In the genomic region with DNA sequence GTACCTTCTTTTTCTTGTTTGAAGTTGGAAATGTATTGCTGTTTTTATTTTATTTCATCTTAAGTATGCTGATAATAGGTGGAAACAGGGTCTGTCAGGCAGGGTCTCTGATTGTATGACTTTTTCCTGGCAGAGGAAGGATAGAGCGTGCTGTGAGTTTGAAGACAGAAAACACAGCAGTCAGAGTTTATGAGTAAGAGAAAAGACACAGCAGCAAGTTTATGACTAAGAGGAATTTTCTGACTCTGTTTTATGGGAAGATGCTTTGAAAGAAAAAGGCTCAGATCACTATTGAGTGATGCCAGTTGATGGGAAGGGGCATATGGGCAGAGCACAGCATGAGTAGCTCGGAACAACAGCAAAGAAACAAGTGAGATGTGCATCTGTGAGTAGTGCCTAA, we compare ENCODE assay signal across 18 cellular contexts.
A peak's percentile ranks its signal among the peaks of the same experiment; 100 is the strongest.
DNase-seq lines count a peak whose midpoint lies in the region; ATAC-seq and TF ChIP-seq lines count a peak whose summit lies in the region.
"Had no signal": no experiment of that assay in that cellular context is flagged by ENCODE, and none has a peak within 500 bp of the region (broad histone marks: within the 10 kb centered on the region; RNA-seq: fewer than 3 reads in every experiment).

No MANE protein-coding gene starts in this region.

- TF ChIP-seq CTCF in AG04450 (IDR thresholded peaks at IDR 0.05; ENCODE audit: low read depth, low read length) = no peak
- TF ChIP-seq CTCF in gastroesophageal sphincter (IDR thresholded peaks at IDR 0.05) = no peak
- TF ChIP-seq CTCF in nephron progenitor cell (IDR thresholded peaks at IDR 0.05) = no peak
- TF ChIP-seq CTCF in MM.1S (IDR thresholded peaks at IDR 0.05; ENCODE audit: low read length) = no peak

- ATAC-seq in gastroesophageal sphincter = no peak
- ATAC-seq in HG03442 (IDR thresholded peaks at IDR 0.05; ENCODE audit: unreplicated experiment) = no peak

- POLR2A ChIA-PET in AG04450 (lab: Yijun Ruan, JAX) = no interaction called here

- no peaks in the 10 kb centered on the region for H3F3A ChIP-seq in MM.1S (ENCODE audit: insufficient read depth, low read length)

- H3K27me3 Mint-ChIP-seq in nephron progenitor cell (ENCODE audit: low read depth, poor library complexity) = peaks cover 3% of the 10 kb centered on the region
- H3K27me3 Mint-ChIP-seq: IgD-negative memory B cell had no signal

- 54 to 67% methylated on average over 1 of the region's 2 CpGs for WGBS in gastroesophageal sphincter (ENCODE audit: low coverage in 1 of 2), 2 donors

- H3K4me1 ChIP-seq in gastroesophageal sphincter (peaks cover 0 to 14% (median 0%) of the 10 kb centered on the region in 3 donors), rectal smooth muscle tissue (ENCODE audit: control insufficient read depth, insufficient read depth, low read length) (peaks cover 14% of the 10 kb centered on the region), MM.1S (ENCODE audit: low read length) (no peaks in the 10 kb centered on the region)
- H3K4me1 ChIP-seq: HAP-1 had no signal

- no peak for TF ChIP-seq EP300 in gastroesophageal sphincter (IDR thresholded peaks at IDR 0.05)

- H3K4me3 Mint-ChIP-seq in nephron progenitor cell = no peak overlapping the region
- H3K4me3 Mint-ChIP-seq: IgD-negative memory B cell had no signal

- no peak overlapping the region for H3K27ac Mint-ChIP-seq in nephron progenitor cell
- H3K27ac Mint-ChIP-seq: IgD-negative memory B cell had no signal

- H3K9me3 ChIP-seq in AG04450 (ENCODE audit: control insufficient read depth, insufficient read depth, low read length) (no peaks in the 10 kb centered on the region), gastroesophageal sphincter (peaks cover 0 to 8% (median 0%) of the 10 kb centered on the region in 3 donors), MM.1S (replicated peaks; ENCODE audit: insufficient read depth, low read length) (no peaks in the 10 kb centered on the region)

- H3K4me3 ChIP-seq in AG04450 (ENCODE audit: low read depth, low read length) = no peak overlapping the region
- no peak overlapping the region for H3K4me3 ChIP-seq in gastroesophageal sphincter
- H3K4me3 ChIP-seq in rectal smooth muscle tissue (ENCODE audit: low read length) = no peak overlapping the region
- no peak overlapping the region for H3K4me3 ChIP-seq in MM.1S (ENCODE audit: low read length)
- H3K4me3 ChIP-seq: BLaER1 treated with 17β-estradiol and CSF1 and Interleukin-3, amounts not matched to agents 10 nM and 100 nM; HAP-1 had no signal

- no peak overlapping the region for H2AFZ ChIP-seq in MM.1S (ENCODE audit: low read length)

- no peaks in the 10 kb centered on the region for H3K9me2 ChIP-seq in MM.1S (replicated peaks; ENCODE audit: insufficient read depth, low read length)

- no peaks in the 10 kb centered on the region for H3K79me2 ChIP-seq in MM.1S (ENCODE audit: low read length)

- H3K27me3 ChIP-seq in AG04450 (ENCODE audit: control insufficient read depth, insufficient read depth, low read length) = no peaks in the 10 kb centered on the region
- no peaks in the 10 kb centered on the region for H3K27me3 ChIP-seq in gastroesophageal sphincter
- no peaks in the 10 kb centered on the region for H3K27me3 ChIP-seq in rectal smooth muscle tissue (ENCODE audit: control insufficient read depth, insufficient read depth, low read length)
- H3K27me3 ChIP-seq in MM.1S (replicated peaks; ENCODE audit: insufficient read depth, low read length) = no peaks in the 10 kb centered on the region
- H3K27me3 ChIP-seq: BLaER1 treated with 17β-estradiol and CSF1 and Interleukin-3, amounts not matched to agents 10 nM and 100 nM had no signal

- H3K4me2 ChIP-seq in MM.1S (ENCODE audit: low read depth, low read length) = no peak overlapping the region
- H3K4me2 ChIP-seq: BLaER1 treated with 17β-estradiol and CSF1 and Interleukin-3, amounts not matched to agents 10 nM and 100 nM had no signal

- CTCF ChIA-PET in AG04450 (lab: Charles Lee) = interaction anchor here (0.5 kb wide), 1 partner anchor 14 kb away, joined by 3 read pairs; no protein-coding TSS in a partner anchor

- peaks cover 18% of the 10 kb centered on the region for H3K9me3 Mint-ChIP-seq in nephron progenitor cell

- no peak for TF ChIP-seq POLR2A in gastroesophageal sphincter (IDR thresholded peaks at IDR 0.05)

- peak overlapping the region; percentile 41 for H3K27ac ChIP-seq in AG04450 (ENCODE audit: low read depth, low read length)
- peak overlapping the region; percentile 1 to 50 (median 24) for H3K27ac ChIP-seq in gastroesophageal sphincter
- H3K27ac ChIP-seq in rectal smooth muscle tissue (ENCODE audit: low read depth, low read length) = peak overlapping the region; percentile 71
- no peak overlapping the region for H3K27ac ChIP-seq in MM.1S (ENCODE audit: low read length)
- H3K27ac ChIP-seq: BLaER1 treated with 17β-estradiol and CSF1 and Interleukin-3, amounts not matched to agents 10 nM and 100 nM; RWPE1 had no signal

- H3K9ac ChIP-seq in rectal smooth muscle tissue (ENCODE audit: low read length) = no peak overlapping the region
- H3K9ac ChIP-seq in MM.1S (ENCODE audit: low read length) = no peak overlapping the region
- H3K9ac ChIP-seq: BLaER1 treated with 17β-estradiol and CSF1 and Interleukin-3, amounts not matched to agents 10 nM and 100 nM had no signal

- H3K36me3 ChIP-seq in gastroesophageal sphincter = no peaks in the 10 kb centered on the region
- H3K36me3 ChIP-seq in rectal smooth muscle tissue (ENCODE audit: control insufficient read depth, insufficient read depth, low read length) = no peaks in the 10 kb centered on the region
- H3K36me3 ChIP-seq in MM.1S (replicated peaks; ENCODE audit: insufficient read depth, low read length) = no peaks in the 10 kb centered on the region
- H3K36me3 ChIP-seq: BLaER1 treated with 17β-estradiol and CSF1 and Interleukin-3, amounts not matched to agents 10 nM and 100 nM; HAP-1 had no signal

- DNase-seq in AG04450 (ENCODE audit: low read depth, low spot score) (no peak), LHCN-M2 (ENCODE audit: low read depth) (peak; percentile 3), nephron progenitor cell (no peak), foreskin melanocyte (no peak), MM.1S (no peak)
- DNase-seq: 8988T; NCI-H1092; NCI-H345; NCI-H69; NK-92 treated with Interleukin-12 subunit alpha and Interleukin-12 subunit beta, amount 100 ng/mL, for 24 hours; OCI-M1 had no signal

- H3K36me3 Mint-ChIP-seq in nephron progenitor cell (ENCODE audit: low read depth) = peaks cover 12% of the 10 kb centered on the region
- H3K36me3 Mint-ChIP-seq: IgD-negative memory B cell had no signal

- no peaks in the 10 kb centered on the region for H4K20me1 ChIP-seq in MM.1S (ENCODE audit: insufficient read depth, low read length)
- H4K20me1 ChIP-seq: BLaER1 treated with 17β-estradiol and CSF1 and Interleukin-3, amounts not matched to agents 10 nM and 100 nM had no signal

- peaks cover 7% of the 10 kb centered on the region for H3K4me1 Mint-ChIP-seq in nephron progenitor cell
- H3K4me1 Mint-ChIP-seq: IgD-negative memory B cell had no signal
